Comparison of ENCODE assay signal across 1 cellular context in genomic region chr6:129592516-129593232, GRCh38.
TF ChIP-seq lines count a peak whose summit lies in the region.

No MANE protein-coding gene starts in this region.

TF ChIP-seq in HCT116, 20 proteins besides CTCF, POLR2A, EP300 and RAD21 (continued from another document):
- TF ChIP-seq TCF7L2 (IDR thresholded peaks at IDR 0.05; ENCODE audit: borderline replicate concordance, extremely low read depth, insufficient read depth, insufficient read length) (no peak), FOSL1 (IDR thresholded peaks at IDR 0.05; ENCODE audit: low read depth) (no peak), CEBPB (IDR thresholded peaks at IDR 0.05; ENCODE audit: low read depth) (no peak), SRF (IDR thresholded peaks at IDR 0.05; ENCODE audit: low read depth) (no peak)
